Comparison of ENCODE assay signal across 27 cellular contexts in the genomic region with DNA sequence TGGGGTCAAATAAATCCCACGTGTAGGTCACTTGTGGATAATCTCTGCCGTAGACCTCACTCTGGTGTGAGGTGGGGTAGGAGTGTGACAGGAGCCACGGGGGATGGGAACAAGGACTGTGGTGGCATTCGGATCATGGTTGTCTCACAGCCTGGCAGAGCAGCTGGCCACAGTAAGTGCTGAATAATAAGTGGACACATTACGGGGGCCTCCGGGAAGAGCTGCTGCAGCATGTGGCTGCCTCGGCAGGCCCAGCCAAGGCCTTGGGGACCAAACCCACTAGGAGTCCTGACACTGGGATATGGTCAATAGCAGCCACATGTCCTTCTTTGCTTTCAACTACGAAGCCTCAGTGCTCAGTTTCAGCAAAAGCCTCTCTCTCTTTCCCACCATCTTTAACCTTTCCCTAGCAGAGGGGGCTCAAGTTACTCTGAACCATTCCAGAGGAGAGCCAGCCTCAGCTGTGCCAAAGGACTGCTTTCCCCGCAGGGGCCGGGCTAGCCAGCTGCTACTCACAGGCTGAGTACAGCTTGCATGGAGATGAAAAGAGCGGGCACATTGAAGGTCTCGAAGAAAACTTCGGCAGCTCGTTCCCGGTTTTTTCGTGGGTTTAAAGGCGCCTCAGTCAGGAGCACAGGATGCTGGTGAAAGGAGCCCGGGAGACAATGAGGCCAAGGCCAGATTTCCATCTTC. TPM values are rescaled to one million over a fixed set of nuclear protein-coding genes. Genes with fewer than 3 reads are reported as not detected.
"Had no signal": no experiment of that assay in that cellular context is flagged by ENCODE, and none has a peak within 500 bp of the region (broad histone marks: within the 10 kb centered on the region; RNA-seq: fewer than 3 reads in every experiment).

No MANE protein-coding gene starts in this region.

- H3K36me3 ChIP-seq: uterus had no signal

- DNase-seq: activated CD4-positive, alpha-beta T cell treated with anti-CD3 and anti-CD28 coated beads, Interleukin-2, amount 10 ng/mL, durations not matched to agents 7 days and 5 days; activated CD4-positive, CD25-positive, alpha-beta regulatory T cell treated with anti-CD3 and anti-CD28 coated beads, Interleukin-2, amount 50 U/mL, for 72 hours; activated CD8-positive, alpha-beta T cell treated with anti-CD3 and anti-CD28 coated beads, Interleukin-2, amount 10 ng/mL, durations not matched to agents 7 days and 5 days; activated naive CD4-positive, alpha-beta T cell treated with Interleukin-2 at 50 U/mL for 16 hours; activated T-cell treated with anti-CD3 and anti-CD28 coated beads, Interleukin-2, amount 50 U/mL, for 1 hour; cerebellar nuclear complex; cortex of kidney; erythroblast; foreskin fibroblast; kidney glomerular epithelial cell; naive B cell; stimulated activated CD4-positive, alpha-beta T cell treated with anti-CD3 and anti-CD28 coated beads, Interleukin-1b, Interleukin-23, amount 100 ng/mL, for 48 hours; stomach; T-cell; transverse colon; uterus; WERI-Rb-1 had no signal

- H3K36me3 Mint-ChIP-seq: naive B cell had no signal

- H3K27ac ChIP-seq: stomach, suprapubic skin, transverse colon, uterus, WERI-Rb-1 had no signal

- H3K27me3 Mint-ChIP-seq: activated CD4-positive, alpha-beta T cell treated with anti-CD3 and anti-CD28 coated beads, Interleukin-2, amount 10 ng/mL, durations not matched to agents 7 days and 5 days; memory B cell; naive B cell; progenitor cell of endocrine pancreas; stimulated activated memory B cell treated with anti-CD40 and anti-IgM and Interleukin-4, amounts not matched to agents 10 μg/mL and 1 μg/mL and 100 μg/mL, for 72 hours; T-cell had no signal

- H3K27ac Mint-ChIP-seq: activated CD4-positive, alpha-beta T cell treated with anti-CD3 and anti-CD28 coated beads, Interleukin-2, amount 10 ng/mL, durations not matched to agents 7 days and 5 days; activated T-helper 2 cell treated with anti-CD3 and anti-CD28 coated beads, Interferon-gamma antibody, Interleukin-2, Interleukin-4, amounts not matched to agents 10 μg/mL and 5 μg/mL and 100 μg/mL, durations not matched to agents 14 hours and 24 hours and 36 hours; memory B cell; progenitor cell of endocrine pancreas; stimulated activated memory B cell treated with anti-CD40 and anti-IgM and Interleukin-4, amounts not matched to agents 10 μg/mL and 1 μg/mL and 100 μg/mL, for 72 hours; T-helper 2 cell treated with Interferon-gamma antibody and Interleukin-4, amounts not matched to agents 5 μg/mL and 100 μg/mL, for 36 hours had no signal

- H3K4me1 Mint-ChIP-seq: activated CD4-positive, alpha-beta T cell treated with anti-CD3 and anti-CD28 coated beads, Interleukin-2, amount 10 ng/mL, durations not matched to agents 7 days and 5 days; memory B cell; naive B cell; stimulated activated memory B cell treated with anti-CD40 and anti-IgM and Interleukin-4, amounts not matched to agents 10 μg/mL and 1 μg/mL and 100 μg/mL, for 72 hours; T-cell had no signal

- H3K27me3 ChIP-seq: stomach, suprapubic skin, transverse colon, uterus had no signal

- H3K4me1 ChIP-seq: stomach, suprapubic skin, transverse colon, uterus had no signal

- H3K4me3 Mint-ChIP-seq: activated CD4-positive, alpha-beta T cell treated with anti-CD3 and anti-CD28 coated beads, Interleukin-2, amount 10 ng/mL, durations not matched to agents 7 days and 5 days; activated CD8-positive, alpha-beta T cell treated with anti-CD3 and anti-CD28 coated beads, Interleukin-2, amount 10 ng/mL, durations not matched to agents 7 days and 5 days; memory B cell; naive B cell; stimulated activated memory B cell treated with anti-CD40 and anti-IgM and Interleukin-4, amounts not matched to agents 10 μg/mL and 1 μg/mL and 100 μg/mL, for 72 hours; T-cell; T-helper 2 cell treated with Interferon-gamma antibody and Interleukin-4, amounts not matched to agents 5 μg/mL and 100 μg/mL, for 36 hours had no signal

- H3K4me3 ChIP-seq: stomach, suprapubic skin, transverse colon, uterus had no signal

- H3K9me3 Mint-ChIP-seq: activated CD4-positive, alpha-beta T cell treated with anti-CD3 and anti-CD28 coated beads, Interleukin-2, amount 10 ng/mL, durations not matched to agents 7 days and 5 days; activated T-helper 2 cell treated with anti-CD3 and anti-CD28 coated beads, Interferon-gamma antibody, Interleukin-2, Interleukin-4, amounts not matched to agents 10 μg/mL and 5 μg/mL and 100 μg/mL, durations not matched to agents 14 hours and 24 hours and 36 hours; memory B cell; naive B cell; stimulated activated memory B cell treated with anti-CD40 and anti-IgM and Interleukin-4, amounts not matched to agents 10 μg/mL and 1 μg/mL and 100 μg/mL, for 72 hours; T-cell; T-helper 2 cell treated with Interferon-gamma antibody and Interleukin-4, amounts not matched to agents 5 μg/mL and 100 μg/mL, for 36 hours had no signal

- FAIRE-seq: TTC549 had no signal

- H3K9me3 ChIP-seq: stomach, suprapubic skin, transverse colon, uterus had no signal

RNA-seq across cellular contexts. Expression of a gene that starts 33.9 kb away (rescaled TPM):
- total RNA-seq: activated T-helper 2 cell treated with anti-CD3 and anti-CD28 coated beads, Interferon-gamma antibody, Interleukin-2, Interleukin-4, amounts not matched to agents 10 μg/mL and 5 μg/mL and 100 μg/mL, durations not matched to agents 14 hours and 24 hours and 36 hours; glomerular endothelial cell; osteocyte had no signal
- polyA plus RNA-seq: fibroblast of lung had no signal
